Comparison of ENCODE assay signal across 38 cellular contexts in genomic region chr2:43855292-43855691, GRCh38. TPM values are rescaled to one million over a fixed set of nuclear protein-coding genes. Genes with fewer than 3 reads are reported as not detected.
"Had no signal": no experiment of that assay in that cellular context is flagged by ENCODE, and none has a peak within 500 bp of the region (broad histone marks: within the 10 kb centered on the region; RNA-seq: fewer than 3 reads in every experiment).

No MANE protein-coding gene starts in this region.

- DNase-seq: Karpas-422, Kasumi-1, MG63, MM.1S, MV-4-11, NCI-H1048, NCI-H1092, NCI-H1092 treated with DMSO at 0.1 percent for 48 hours, NCI-H1105, NCI-H1105 treated with DMSO at 0.1 percent for 48 hours, NCI-H1417, NCI-H1417 treated with DMSO at 0.1 percent for 48 hours, NCI-H1436, NCI-H1436 treated with DMSO at 0.1 percent for 48 hours, NCI-H146, NCI-H1694, NCI-H1694 treated with DMSO at 0.1 percent for 48 hours, NCI-H187, NCI-H187 treated with DMSO at 0.1 percent for 48 hours, NCI-H1930, NCI-H2029, NCI-H2029 treated with DMSO at 0.1 percent for 48 hours, NCI-H2081, NCI-H2081 treated with DMSO at 0.1 percent for 48 hours, NCI-H2107, NCI-H2171, NCI-H2171 treated with DMSO at 0.1 percent for 48 hours, NCI-H2227 treated with DMSO at 0.1 percent for 48 hours, NCI-H226, NCI-H345, NCI-H446, NCI-H446 treated with DMSO at 0.1 percent for 48 hours, NCI-H510A, NCI-H510A treated with DMSO at 0.1 percent for 48 hours had no signal

- H3K4me2 ChIP-seq: KMS-11 had no signal

- H3K36me3 ChIP-seq: MG63 had no signal

- H3K27ac ChIP-seq: KMS-11 had no signal

- H3K4me3 ChIP-seq: MG63 had no signal

- H3K9me3 ChIP-seq: MG63 had no signal

- H3K9ac ChIP-seq: KMS-11 had no signal

RNA-seq across cellular contexts. Expression of gene ABCG8, which starts 16.5 kb away (rescaled TPM):
- total RNA-seq: LHCN-M2, M059J, MCF 10A had no signal

RNA-seq across cellular contexts. Expression of gene ABCG5, which starts 16.7 kb away (rescaled TPM):
- total RNA-seq: LHCN-M2, M059J, MCF 10A had no signal
